1 cellular context compared by ENCODE assay signal in the genomic region with DNA sequence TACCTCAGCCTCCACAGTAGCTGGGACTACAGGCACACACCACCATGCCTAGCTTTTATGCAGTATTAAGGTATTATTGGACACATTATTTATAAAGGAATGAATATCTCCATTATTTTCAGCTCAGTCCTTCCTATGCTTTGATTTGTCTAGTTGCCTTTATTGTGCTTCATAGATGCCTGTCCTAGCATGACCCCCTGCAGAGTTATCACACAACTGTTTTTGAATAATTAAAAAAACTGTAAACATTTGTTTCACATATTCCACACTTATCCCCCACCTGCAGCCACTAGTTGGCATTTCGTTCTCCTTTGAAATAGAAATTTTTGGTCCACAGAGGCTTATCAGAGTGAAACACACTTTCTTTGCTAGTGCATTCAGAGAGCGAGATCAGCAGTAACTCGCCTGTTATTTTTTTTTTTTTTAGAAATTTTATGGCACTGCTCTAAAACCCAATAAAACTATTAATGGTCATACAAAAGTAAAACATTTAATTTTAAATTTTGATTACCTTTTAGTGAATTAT.
TF ChIP-seq lines count a peak whose summit lies in the region.

No MANE protein-coding gene starts in this region.

TF ChIP-seq in K562, 482 proteins besides CTCF, POLR2A, EP300 and RAD21 (continued from another document and continues in another):
- 0 out of 2 replicates have a peak, but pooled peaks have one; percentile 34 for TF ChIP-seq POLR2H (tag; IDR thresholded peaks at IDR 0.05; ENCODE audit: low read depth)
- TF ChIP-seq, protein P1, sequence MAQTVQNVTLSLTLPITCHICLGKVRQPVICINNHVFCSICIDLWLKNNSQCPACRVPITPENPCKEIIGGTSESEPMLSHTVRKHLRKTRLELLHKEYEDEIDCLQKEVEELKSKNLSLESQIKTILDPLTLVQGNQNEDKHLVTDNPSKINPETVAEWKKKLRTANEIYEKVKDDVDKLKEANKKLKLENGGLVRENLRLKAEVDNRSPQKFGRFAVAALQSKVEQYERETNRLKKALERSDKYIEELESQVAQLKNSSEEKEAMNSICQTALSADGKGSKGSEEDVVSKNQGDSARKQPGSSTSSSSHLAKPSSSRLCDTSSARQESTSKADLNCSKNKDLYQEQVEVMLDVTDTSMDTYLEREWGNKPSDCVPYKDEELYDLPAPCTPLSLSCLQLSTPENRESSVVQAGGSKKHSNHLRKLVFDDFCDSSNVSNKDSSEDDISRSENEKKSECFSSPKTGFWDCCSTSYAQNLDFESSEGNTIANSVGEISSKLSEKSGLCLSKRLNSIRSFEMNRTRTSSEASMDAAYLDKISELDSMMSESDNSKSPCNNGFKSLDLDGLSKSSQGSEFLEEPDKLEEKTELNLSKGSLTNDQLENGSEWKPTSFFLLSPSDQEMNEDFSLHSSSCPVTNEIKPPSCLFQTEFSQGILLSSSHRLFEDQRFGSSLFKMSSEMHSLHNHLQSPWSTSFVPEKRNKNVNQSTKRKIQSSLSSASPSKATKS (CRISPR knock-in tag; IDR thresholded peaks at IDR 0.05): no peak
- no peak for TF ChIP-seq ZFX (CRISPR knock-in tag; IDR thresholded peaks at IDR 0.05)
- peak; percentile 89 for TF ChIP-seq LEF1 (IDR thresholded peaks at IDR 0.05)
- TF ChIP-seq ETV6 (IDR thresholded peaks at IDR 0.05; ENCODE audit: borderline replicate concordance in 1 of 2, low read depth in 2 of 2, low read length in 1 of 2): no peak
- no peak for TF ChIP-seq ETV6 (CRISPR knock-in tag; IDR thresholded peaks at IDR 0.05; ENCODE audit: borderline replicate concordance)
- TF ChIP-seq TCF3 (CRISPR knock-in tag; IDR thresholded peaks at IDR 0.05): peak; percentile 88
- TF ChIP-seq, protein P2, sequence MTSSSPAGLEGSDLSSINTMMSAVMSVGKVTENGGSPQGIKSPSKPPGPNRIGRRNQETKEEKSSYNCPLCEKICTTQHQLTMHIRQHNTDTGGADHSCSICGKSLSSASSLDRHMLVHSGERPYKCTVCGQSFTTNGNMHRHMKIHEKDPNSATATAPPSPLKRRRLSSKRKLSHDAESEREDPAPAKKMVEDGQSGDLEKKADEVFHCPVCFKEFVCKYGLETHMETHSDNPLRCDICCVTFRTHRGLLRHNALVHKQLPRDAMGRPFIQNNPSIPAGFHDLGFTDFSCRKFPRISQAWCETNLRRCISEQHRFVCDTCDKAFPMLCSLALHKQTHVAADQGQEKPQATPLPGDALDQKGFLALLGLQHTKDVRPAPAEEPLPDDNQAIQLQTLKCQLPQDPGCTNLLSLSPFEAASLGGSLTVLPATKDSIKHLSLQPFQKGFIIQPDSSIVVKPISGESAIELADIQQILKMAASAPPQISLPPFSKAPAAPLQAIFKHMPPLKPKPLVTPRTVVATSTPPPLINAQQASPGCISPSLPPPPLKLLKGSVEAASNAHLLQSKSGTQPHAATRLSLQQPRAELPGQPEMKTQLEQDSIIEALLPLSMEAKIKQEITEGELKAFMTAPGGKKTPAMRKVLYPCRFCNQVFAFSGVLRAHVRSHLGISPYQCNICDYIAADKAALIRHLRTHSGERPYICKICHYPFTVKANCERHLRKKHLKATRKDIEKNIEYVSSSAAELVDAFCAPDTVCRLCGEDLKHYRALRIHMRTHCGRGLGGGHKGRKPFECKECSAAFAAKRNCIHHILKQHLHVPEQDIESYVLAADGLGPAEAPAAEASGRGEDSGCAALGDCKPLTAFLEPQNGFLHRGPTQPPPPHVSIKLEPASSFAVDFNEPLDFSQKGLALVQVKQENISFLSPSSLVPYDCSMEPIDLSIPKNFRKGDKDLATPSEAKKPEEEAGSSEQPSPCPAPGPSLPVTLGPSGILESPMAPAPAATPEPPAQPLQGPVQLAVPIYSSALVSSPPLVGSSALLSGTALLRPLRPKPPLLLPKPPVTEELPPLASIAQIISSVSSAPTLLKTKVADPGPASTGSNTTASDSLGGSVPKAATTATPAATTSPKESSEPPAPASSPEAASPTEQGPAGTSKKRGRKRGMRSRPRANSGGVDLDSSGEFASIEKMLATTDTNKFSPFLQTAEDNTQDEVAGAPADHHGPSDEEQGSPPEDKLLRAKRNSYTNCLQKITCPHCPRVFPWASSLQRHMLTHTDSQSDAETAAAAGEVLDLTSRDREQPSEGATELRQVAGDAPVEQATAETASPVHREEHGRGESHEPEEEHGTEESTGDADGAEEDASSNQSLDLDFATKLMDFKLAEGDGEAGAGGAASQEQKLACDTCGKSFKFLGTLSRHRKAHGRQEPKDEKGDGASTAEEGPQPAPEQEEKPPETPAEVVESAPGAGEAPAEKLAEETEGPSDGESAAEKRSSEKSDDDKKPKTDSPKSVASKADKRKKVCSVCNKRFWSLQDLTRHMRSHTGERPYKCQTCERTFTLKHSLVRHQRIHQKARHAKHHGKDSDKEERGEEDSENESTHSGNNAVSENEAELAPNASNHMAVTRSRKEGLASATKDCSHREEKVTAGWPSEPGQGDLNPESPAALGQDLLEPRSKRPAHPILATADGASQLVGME (CRISPR knock-in tag; IDR thresholded peaks at IDR 0.05): no peak
- TF ChIP-seq CCNT2 (IDR thresholded peaks at IDR 0.05; ENCODE audit: borderline replicate concordance, extremely low read depth, insufficient read length, low read depth, low read length): peak; percentile 38
- TF ChIP-seq STAT5A (IDR thresholded peaks at IDR 0.05; ENCODE audit: borderline replicate concordance, low read length): peak; percentile 68
- TF ChIP-seq, protein P3, sequence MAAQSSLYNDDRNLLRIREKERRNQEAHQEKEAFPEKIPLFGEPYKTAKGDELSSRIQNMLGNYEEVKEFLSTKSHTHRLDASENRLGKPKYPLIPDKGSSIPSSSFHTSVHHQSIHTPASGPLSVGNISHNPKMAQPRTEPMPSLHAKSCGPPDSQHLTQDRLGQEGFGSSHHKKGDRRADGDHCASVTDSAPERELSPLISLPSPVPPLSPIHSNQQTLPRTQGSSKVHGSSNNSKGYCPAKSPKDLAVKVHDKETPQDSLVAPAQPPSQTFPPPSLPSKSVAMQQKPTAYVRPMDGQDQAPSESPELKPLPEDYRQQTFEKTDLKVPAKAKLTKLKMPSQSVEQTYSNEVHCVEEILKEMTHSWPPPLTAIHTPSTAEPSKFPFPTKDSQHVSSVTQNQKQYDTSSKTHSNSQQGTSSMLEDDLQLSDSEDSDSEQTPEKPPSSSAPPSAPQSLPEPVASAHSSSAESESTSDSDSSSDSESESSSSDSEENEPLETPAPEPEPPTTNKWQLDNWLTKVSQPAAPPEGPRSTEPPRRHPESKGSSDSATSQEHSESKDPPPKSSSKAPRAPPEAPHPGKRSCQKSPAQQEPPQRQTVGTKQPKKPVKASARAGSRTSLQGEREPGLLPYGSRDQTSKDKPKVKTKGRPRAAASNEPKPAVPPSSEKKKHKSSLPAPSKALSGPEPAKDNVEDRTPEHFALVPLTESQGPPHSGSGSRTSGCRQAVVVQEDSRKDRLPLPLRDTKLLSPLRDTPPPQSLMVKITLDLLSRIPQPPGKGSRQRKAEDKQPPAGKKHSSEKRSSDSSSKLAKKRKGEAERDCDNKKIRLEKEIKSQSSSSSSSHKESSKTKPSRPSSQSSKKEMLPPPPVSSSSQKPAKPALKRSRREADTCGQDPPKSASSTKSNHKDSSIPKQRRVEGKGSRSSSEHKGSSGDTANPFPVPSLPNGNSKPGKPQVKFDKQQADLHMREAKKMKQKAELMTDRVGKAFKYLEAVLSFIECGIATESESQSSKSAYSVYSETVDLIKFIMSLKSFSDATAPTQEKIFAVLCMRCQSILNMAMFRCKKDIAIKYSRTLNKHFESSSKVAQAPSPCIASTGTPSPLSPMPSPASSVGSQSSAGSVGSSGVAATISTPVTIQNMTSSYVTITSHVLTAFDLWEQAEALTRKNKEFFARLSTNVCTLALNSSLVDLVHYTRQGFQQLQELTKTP (IDR thresholded peaks at IDR 0.05; ENCODE audit: low read depth in 1 of 2, partially characterized antibody in 2 of 2): no peak
- 0 out of 2 replicates have a peak, but pooled peaks have one; percentile 9 for TF ChIP-seq PHB2 (IDR thresholded peaks at IDR 0.05; ENCODE audit: low read depth)
- TF ChIP-seq PML (IDR thresholded peaks at IDR 0.05; ENCODE audit: low read length): peak; percentile 68
- no peak for TF ChIP-seq SAP30 (IDR thresholded peaks at IDR 0.05; ENCODE audit: borderline replicate concordance, insufficient read depth, low read depth, low read length, poor library complexity, severe bottlenecking)
- TF ChIP-seq DIDO1 (tag; IDR thresholded peaks at IDR 0.05; ENCODE audit: low read depth): no peak
- peak; percentile 94 for TF ChIP-seq ARID1B (IDR thresholded peaks at IDR 0.05)
- TF ChIP-seq HDAC3 (IDR thresholded peaks at IDR 0.05; ENCODE audit: borderline replicate concordance, partially characterized antibody): peak; percentile 36
- no peak for TF ChIP-seq NONO (IDR thresholded peaks at IDR 0.05; ENCODE audit: low read depth in 2 of 2, low read length in 1 of 2)
- TF ChIP-seq CBFA2T3 (IDR thresholded peaks at IDR 0.05): peak; percentile 91
- TF ChIP-seq ZNF766 (CRISPR knock-in tag; conservative IDR thresholded peaks at IDR 0.05): peak; percentile 38; the same call in 1 of the 2 replicates
- TF ChIP-seq DPF2 (IDR thresholded peaks at IDR 0.05): peak; percentile 92
- TF ChIP-seq, protein P4, sequence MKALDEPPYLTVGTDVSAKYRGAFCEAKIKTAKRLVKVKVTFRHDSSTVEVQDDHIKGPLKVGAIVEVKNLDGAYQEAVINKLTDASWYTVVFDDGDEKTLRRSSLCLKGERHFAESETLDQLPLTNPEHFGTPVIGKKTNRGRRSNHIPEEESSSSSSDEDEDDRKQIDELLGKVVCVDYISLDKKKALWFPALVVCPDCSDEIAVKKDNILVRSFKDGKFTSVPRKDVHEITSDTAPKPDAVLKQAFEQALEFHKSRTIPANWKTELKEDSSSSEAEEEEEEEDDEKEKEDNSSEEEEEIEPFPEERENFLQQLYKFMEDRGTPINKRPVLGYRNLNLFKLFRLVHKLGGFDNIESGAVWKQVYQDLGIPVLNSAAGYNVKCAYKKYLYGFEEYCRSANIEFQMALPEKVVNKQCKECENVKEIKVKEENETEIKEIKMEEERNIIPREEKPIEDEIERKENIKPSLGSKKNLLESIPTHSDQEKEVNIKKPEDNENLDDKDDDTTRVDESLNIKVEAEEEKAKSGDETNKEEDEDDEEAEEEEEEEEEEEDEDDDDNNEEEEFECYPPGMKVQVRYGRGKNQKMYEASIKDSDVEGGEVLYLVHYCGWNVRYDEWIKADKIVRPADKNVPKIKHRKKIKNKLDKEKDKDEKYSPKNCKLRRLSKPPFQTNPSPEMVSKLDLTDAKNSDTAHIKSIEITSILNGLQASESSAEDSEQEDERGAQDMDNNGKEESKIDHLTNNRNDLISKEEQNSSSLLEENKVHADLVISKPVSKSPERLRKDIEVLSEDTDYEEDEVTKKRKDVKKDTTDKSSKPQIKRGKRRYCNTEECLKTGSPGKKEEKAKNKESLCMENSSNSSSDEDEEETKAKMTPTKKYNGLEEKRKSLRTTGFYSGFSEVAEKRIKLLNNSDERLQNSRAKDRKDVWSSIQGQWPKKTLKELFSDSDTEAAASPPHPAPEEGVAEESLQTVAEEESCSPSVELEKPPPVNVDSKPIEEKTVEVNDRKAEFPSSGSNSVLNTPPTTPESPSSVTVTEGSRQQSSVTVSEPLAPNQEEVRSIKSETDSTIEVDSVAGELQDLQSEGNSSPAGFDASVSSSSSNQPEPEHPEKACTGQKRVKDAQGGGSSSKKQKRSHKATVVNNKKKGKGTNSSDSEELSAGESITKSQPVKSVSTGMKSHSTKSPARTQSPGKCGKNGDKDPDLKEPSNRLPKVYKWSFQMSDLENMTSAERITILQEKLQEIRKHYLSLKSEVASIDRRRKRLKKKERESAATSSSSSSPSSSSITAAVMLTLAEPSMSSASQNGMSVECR (CRISPR knock-in tag; IDR thresholded peaks at IDR 0.05): no peak
- TF ChIP-seq SMAD2 (IDR thresholded peaks at IDR 0.05; ENCODE audit: low read depth, low read length): no peak
- peak; percentile 60 for TF ChIP-seq SMARCE1 (IDR thresholded peaks at IDR 0.05)
- peak; percentile 81 for TF ChIP-seq CBFA2T2 (conservative IDR thresholded peaks at IDR 0.05)
- TF ChIP-seq, protein P5, sequence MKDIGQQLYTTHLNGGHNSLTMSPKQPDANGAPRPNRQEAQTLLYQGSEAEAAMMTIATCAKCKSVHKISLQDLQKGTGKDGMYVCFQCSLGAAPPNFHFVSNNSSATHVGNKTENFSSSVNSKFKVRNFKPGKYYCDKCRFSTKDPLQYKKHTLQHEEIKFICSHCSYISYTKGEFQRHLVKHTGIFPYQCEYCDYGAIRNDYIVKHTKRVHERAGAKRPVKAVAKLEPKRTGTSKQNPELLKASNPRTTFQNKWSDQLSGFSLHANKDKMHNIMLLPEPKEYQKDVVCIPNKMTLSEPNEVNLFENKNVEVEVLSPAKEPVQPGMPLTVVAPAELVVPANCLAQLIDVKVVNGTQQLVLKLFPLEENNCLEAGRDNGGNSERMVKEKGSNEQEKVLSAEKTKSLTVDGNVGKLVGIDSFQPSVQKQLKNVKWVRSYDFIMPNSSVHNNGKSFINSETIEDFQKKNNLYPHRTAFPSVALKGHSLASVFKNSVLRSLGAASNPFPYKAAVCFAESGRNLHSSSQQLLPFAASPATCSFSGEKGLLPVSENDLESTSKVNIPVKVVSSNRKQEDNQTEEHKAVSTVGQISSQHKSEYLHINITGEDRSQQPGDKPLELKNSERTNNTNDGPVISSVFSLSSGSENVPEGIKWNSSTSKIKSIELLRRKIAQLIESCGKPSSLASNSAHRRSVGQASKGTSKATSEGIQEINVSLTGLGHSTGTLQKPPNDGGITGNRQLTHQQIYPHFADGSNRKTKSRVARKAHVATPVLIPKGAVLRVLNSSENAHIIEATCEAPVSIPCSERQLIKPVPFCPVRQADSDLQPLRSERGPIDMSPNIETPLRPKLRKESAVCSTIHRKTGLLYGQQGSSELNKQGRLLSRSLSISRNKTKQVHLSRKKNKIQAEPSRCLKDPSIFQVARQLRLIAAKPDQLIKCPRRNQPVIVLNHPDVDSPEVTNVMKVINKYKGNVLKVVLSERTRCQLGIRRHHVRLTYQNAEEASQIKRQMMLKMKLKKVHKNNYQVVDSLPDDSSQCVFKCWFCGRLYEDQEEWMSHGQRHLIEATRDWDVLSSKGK (CRISPR knock-in tag; IDR thresholded peaks at IDR 0.05): no peak
- peak; percentile 92 for TF ChIP-seq TAL1 (IDR thresholded peaks at IDR 0.05)
- TF ChIP-seq NCOA1 (IDR thresholded peaks at IDR 0.05; ENCODE audit: low read depth): peak; percentile 74; the same call in 1 of the 2 replicates
- TF ChIP-seq KLF16 (IDR thresholded peaks at IDR 0.05): 0 out of 2 replicates have a peak, but pooled peaks have one; percentile 15
- peak; percentile 69; the same call in 1 of the 2 replicates for TF ChIP-seq SMARCC2 (IDR thresholded peaks at IDR 0.05; ENCODE audit: low read depth)
- no peak for TF ChIP-seq TEAD1 (CRISPR knock-in tag; IDR thresholded peaks at IDR 0.05)
- no peak for TF ChIP-seq RBFOX2 (IDR thresholded peaks at IDR 0.05; ENCODE audit: low read depth, low read length)
- TF ChIP-seq ZNF384 (IDR thresholded peaks at IDR 0.05; ENCODE audit: low read depth, low read length): peak; percentile 91
- peak in 1 of 2 experiments; percentile 67; a peak in 2 of 4 replicates for TF ChIP-seq TBL1XR1 (IDR thresholded peaks at IDR 0.05; ENCODE audit: low read length in 2 of 2)
- no peak for TF ChIP-seq ZNF75A (CRISPR knock-in tag; IDR thresholded peaks at IDR 0.05)
- 0 out of 2 replicates have a peak, but pooled peaks have one; percentile 15 for TF ChIP-seq JUND (IDR thresholded peaks at IDR 0.05; ENCODE audit: borderline replicate concordance, low read depth, low read length)
- no peak; the same call in 2 of the 3 replicates for TF ChIP-seq JUND (tag; IDR thresholded peaks at IDR 0.05; ENCODE audit: borderline replicate concordance, low read depth, low read length)
- TF ChIP-seq TEAD4 (IDR thresholded peaks at IDR 0.05; ENCODE audit: low read length): peak; percentile 95
- TF ChIP-seq TEAD4 (CRISPR knock-in tag; IDR thresholded peaks at IDR 0.05; ENCODE audit: borderline replicate concordance): no peak
- TF ChIP-seq GATAD2A (IDR thresholded peaks at IDR 0.05): 0 out of 2 replicates have a peak, but pooled peaks have one; percentile 29
